Comparison of ENCODE assay signal across 1 cellular context in the genomic region with DNA sequence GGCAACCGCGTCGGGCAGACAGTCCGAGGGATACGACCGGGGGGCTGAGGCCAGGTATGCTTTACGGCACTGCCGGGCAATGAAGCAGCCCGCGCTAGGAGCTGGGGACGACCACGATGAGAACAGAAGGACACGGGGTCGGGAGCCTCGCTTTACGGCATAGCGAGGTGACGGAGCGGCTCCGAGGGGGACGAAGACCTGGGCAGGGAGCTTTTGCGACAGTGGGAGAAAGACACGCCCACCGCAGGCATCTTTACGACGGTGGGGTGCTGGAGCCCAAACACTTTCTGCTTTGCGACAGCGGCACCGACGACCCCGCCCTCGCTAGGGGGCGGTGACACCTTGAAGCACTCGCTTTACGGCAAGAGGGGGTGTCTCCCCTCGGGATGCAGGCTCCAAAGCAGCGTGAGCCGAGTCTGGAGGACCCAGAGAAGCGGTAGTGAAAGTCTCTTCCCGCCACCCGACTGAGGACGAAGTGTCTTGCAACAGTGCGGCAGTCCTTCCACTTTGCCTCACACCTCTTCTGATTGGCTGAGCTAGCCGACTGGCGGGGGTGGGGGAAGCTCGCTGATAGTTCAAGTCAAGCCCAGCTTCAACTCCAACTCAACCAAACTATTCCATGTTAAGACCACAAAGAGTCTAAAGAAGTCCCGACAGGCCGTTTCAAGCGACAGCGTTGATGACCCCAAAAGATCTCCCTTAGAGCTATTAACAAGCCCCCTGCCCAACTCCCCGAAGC.
A peak's percentile ranks its signal among the peaks of the same experiment; 100 is the strongest.
TF ChIP-seq lines count a peak whose summit lies in the region.

No MANE protein-coding gene starts in this region.

TF ChIP-seq in HEK293, 187 proteins besides CTCF, POLR2A, EP300 and RAD21 (continued from another document and continues in another):
- no peak; the same call in 1 of the 2 replicates for TF ChIP-seq ZNF501 (tag by site-specific recombination; IDR thresholded peaks at IDR 0.05)
- peak; percentile 86 for TF ChIP-seq ZBTB7A (tag by site-specific recombination; IDR thresholded peaks at IDR 0.05; ENCODE audit: low read depth)
- no peak for TF ChIP-seq ZNF221 (tag by site-specific recombination; IDR thresholded peaks at IDR 0.05; ENCODE audit: borderline replicate concordance)
- peak; percentile 94 for TF ChIP-seq KLF16 (tag by site-specific recombination; IDR thresholded peaks at IDR 0.05)
- peak; percentile 58; the same call in 1 of the 2 replicates for TF ChIP-seq ZBTB20 (tag by site-specific recombination; IDR thresholded peaks at IDR 0.05)
- TF ChIP-seq ZNF76 (tag by site-specific recombination; IDR thresholded peaks at IDR 0.05; ENCODE audit: borderline replicate concordance, low read depth) = no peak; the same call in 1 of the 2 replicates
- no peak for TF ChIP-seq ZNF146 (tag by site-specific recombination; IDR thresholded peaks at IDR 0.05)
- TF ChIP-seq ZNF302 (tag by site-specific recombination; IDR thresholded peaks at IDR 0.05; ENCODE audit: low read depth) = no peak
- TF ChIP-seq ZBTB49 (tag by site-specific recombination; IDR thresholded peaks at IDR 0.05; ENCODE audit: low read depth) = no peak
- TF ChIP-seq ZNF670 (tag by site-specific recombination; IDR thresholded peaks at IDR 0.05; ENCODE audit: low read depth) = no peak
- no peak for TF ChIP-seq HIC1 (tag by site-specific recombination; IDR thresholded peaks at IDR 0.05)
- TF ChIP-seq SALL2 (tag by site-specific recombination; IDR thresholded peaks at IDR 0.05; ENCODE audit: borderline replicate concordance) = no peak
- TF ChIP-seq ZNF350 (tag by site-specific recombination; IDR thresholded peaks at IDR 0.05) = no peak
- no peak for TF ChIP-seq ZNF433 (tag by site-specific recombination; IDR thresholded peaks at IDR 0.05; ENCODE audit: low read depth)
- no peak for TF ChIP-seq ZNF366 (tag by site-specific recombination; conservative IDR thresholded peaks at IDR 0.05)
- no peak; the same call in 1 of the 2 replicates for TF ChIP-seq YY1 (tag by site-specific recombination; IDR thresholded peaks at IDR 0.05)
- peak; percentile 72 for TF ChIP-seq GLIS1 (tag by site-specific recombination; IDR thresholded peaks at IDR 0.05)
- no peak for TF ChIP-seq ZNF211 (tag by site-specific recombination; IDR thresholded peaks at IDR 0.05; ENCODE audit: low read depth)
- TF ChIP-seq ZNF837 (tag by site-specific recombination; IDR thresholded peaks at IDR 0.05) = no peak
- TF ChIP-seq, protein P1, sequence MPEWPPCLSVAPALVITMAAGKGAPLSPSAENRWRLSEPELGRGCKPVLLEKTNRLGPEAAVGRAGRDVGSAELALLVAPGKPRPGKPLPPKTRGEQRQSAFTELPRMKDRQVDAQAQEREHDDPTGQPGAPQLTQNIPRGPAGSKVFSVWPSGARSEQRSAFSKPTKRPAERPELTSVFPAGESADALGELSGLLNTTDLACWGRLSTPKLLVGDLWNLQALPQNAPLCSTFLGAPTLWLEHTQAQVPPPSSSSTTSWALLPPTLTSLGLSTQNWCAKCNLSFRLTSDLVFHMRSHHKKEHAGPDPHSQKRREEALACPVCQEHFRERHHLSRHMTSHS (tag by site-specific recombination; IDR thresholded peaks at IDR 0.05) = no peak
- TF ChIP-seq ZNF324 (tag by site-specific recombination; IDR thresholded peaks at IDR 0.05) = 0 out of 2 replicates have a peak, but pooled peaks have one; percentile 72
- TF ChIP-seq ZFP37 (tag by site-specific recombination; IDR thresholded peaks at IDR 0.05) = no peak
- TF ChIP-seq ZNF514 (tag by site-specific recombination; IDR thresholded peaks at IDR 0.05) = no peak
- peak; percentile 54 for TF ChIP-seq ZNF341 (tag by site-specific recombination; IDR thresholded peaks at IDR 0.05; ENCODE audit: low read depth)
- TF ChIP-seq KLF7 (tag by site-specific recombination; IDR thresholded peaks at IDR 0.05; ENCODE audit: borderline replicate concordance) = no peak
- TF ChIP-seq ZNF2 (tag by site-specific recombination; IDR thresholded peaks at IDR 0.05) = no peak
- TF ChIP-seq PRDM1 (tag by site-specific recombination; IDR thresholded peaks at IDR 0.05) = 0 out of 2 replicates have a peak, but pooled peaks have one; percentile 27
- TF ChIP-seq ZFP69B (tag by site-specific recombination; IDR thresholded peaks at IDR 0.05) = 0 out of 2 replicates have a peak, but pooled peaks have one; percentile 26
- 0 out of 2 replicates have a peak, but pooled peaks have one; percentile 44 for TF ChIP-seq OVOL3 (tag by site-specific recombination; IDR thresholded peaks at IDR 0.05)
- TF ChIP-seq IKZF3 (tag by site-specific recombination; IDR thresholded peaks at IDR 0.05) = no peak
- no peak for TF ChIP-seq ZNF138 (tag by site-specific recombination; IDR thresholded peaks at IDR 0.05; ENCODE audit: borderline replicate concordance)
- no peak for TF ChIP-seq ZNF132 (tag by site-specific recombination; IDR thresholded peaks at IDR 0.05; ENCODE audit: borderline replicate concordance)
- TF ChIP-seq MYNN (tag by site-specific recombination; IDR thresholded peaks at IDR 0.05; ENCODE audit: borderline replicate concordance) = no peak
- no peak for TF ChIP-seq ZNF530 (tag by site-specific recombination; IDR thresholded peaks at IDR 0.05; ENCODE audit: low read depth)
- peak; percentile 83 for TF ChIP-seq ZBTB17 (tag by site-specific recombination; IDR thresholded peaks at IDR 0.05)
- TF ChIP-seq KLF1 (tag by site-specific recombination; IDR thresholded peaks at IDR 0.05) = peak; percentile 85
- TF ChIP-seq OSR2 (tag by site-specific recombination; IDR thresholded peaks at IDR 0.05) = no peak
- TF ChIP-seq AEBP2 (tag by site-specific recombination; IDR thresholded peaks at IDR 0.05; ENCODE audit: borderline replicate concordance) = no peak
- TF ChIP-seq ZNF621 (tag by site-specific recombination; IDR thresholded peaks at IDR 0.05) = no peak
- 0 out of 2 replicates have a peak, but pooled peaks have one; percentile 22 for TF ChIP-seq ZNF391 (tag by site-specific recombination; IDR thresholded peaks at IDR 0.05; ENCODE audit: borderline replicate concordance, low read depth)
- TF ChIP-seq, protein P2, sequence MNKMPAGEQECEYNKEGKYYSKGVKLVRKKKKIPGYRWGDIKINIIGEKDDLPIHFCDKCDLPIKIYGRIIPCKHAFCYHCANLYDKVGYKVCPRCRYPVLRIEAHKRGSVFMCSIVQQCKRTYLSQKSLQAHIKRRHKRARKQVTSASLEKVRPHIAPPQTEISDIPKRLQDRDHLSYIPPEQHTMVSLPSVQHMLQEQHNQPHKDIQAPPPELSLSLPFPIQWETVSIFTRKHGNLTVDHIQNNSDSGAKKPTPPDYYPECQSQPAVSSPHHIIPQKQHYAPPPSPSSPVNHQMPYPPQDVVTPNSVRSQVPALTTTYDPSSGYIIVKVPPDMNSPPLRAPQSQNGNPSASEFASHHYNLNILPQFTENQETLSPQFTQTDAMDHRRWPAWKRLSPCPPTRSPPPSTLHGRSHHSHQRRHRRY (tag by site-specific recombination; IDR thresholded peaks at IDR 0.05) = no peak
- TF ChIP-seq ZNF830 (tag by site-specific recombination; IDR thresholded peaks at IDR 0.05; ENCODE audit: low read depth) = no peak
- TF ChIP-seq ZBTB6 (tag by site-specific recombination; IDR thresholded peaks at IDR 0.05) = peak; percentile 97
- peak; percentile 26; the same call in 1 of the 2 replicates for TF ChIP-seq ZNF660 (tag by site-specific recombination; IDR thresholded peaks at IDR 0.05)
- peak; percentile 78 for TF ChIP-seq ZXDB (tag by site-specific recombination; IDR thresholded peaks at IDR 0.05)
- no peak for TF ChIP-seq ZNF133 (tag by site-specific recombination; IDR thresholded peaks at IDR 0.05)
- TF ChIP-seq ZNF843 (tag by site-specific recombination; IDR thresholded peaks at IDR 0.05) = peak; percentile 62; the same call in 1 of the 2 replicates
- TF ChIP-seq ZNF214 (tag by site-specific recombination; IDR thresholded peaks at IDR 0.05; ENCODE audit: borderline replicate concordance) = no peak
- TF ChIP-seq ZNF777 (tag by site-specific recombination; IDR thresholded peaks at IDR 0.05; ENCODE audit: borderline replicate concordance) = no peak
- TF ChIP-seq PRDM4 (tag by site-specific recombination; IDR thresholded peaks at IDR 0.05) = no peak; the same call in 1 of the 2 replicates
- no peak for TF ChIP-seq ZNF560 (tag by site-specific recombination; IDR thresholded peaks at IDR 0.05; ENCODE audit: borderline replicate concordance)
- no peak for TF ChIP-seq BCL11A (tag by site-specific recombination; IDR thresholded peaks at IDR 0.05; ENCODE audit: low read depth)
- no peak for TF ChIP-seq FEZF1 (tag by site-specific recombination; IDR thresholded peaks at IDR 0.05)
- TF ChIP-seq ZNF16 (tag by site-specific recombination; IDR thresholded peaks at IDR 0.05; ENCODE audit: low read depth) = no peak
- peak; percentile 100 for TF ChIP-seq SP3 (tag by site-specific recombination; IDR thresholded peaks at IDR 0.05)
- TF ChIP-seq, protein P3, sequence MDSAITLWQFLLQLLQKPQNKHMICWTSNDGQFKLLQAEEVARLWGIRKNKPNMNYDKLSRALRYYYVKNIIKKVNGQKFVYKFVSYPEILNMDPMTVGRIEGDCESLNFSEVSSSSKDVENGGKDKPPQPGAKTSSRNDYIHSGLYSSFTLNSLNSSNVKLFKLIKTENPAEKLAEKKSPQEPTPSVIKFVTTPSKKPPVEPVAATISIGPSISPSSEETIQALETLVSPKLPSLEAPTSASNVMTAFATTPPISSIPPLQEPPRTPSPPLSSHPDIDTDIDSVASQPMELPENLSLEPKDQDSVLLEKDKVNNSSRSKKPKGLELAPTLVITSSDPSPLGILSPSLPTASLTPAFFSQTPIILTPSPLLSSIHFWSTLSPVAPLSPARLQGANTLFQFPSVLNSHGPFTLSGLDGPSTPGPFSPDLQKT (IDR thresholded peaks at IDR 0.05; ENCODE audit: borderline replicate concordance, low read depth, low read length) = no peak
- no peak for TF ChIP-seq ZNF544 (tag by site-specific recombination; IDR thresholded peaks at IDR 0.05)
- no peak for TF ChIP-seq ZNF510 (tag by site-specific recombination; IDR thresholded peaks at IDR 0.05; ENCODE audit: insufficient replicate concordance)
